In the genomic region with DNA sequence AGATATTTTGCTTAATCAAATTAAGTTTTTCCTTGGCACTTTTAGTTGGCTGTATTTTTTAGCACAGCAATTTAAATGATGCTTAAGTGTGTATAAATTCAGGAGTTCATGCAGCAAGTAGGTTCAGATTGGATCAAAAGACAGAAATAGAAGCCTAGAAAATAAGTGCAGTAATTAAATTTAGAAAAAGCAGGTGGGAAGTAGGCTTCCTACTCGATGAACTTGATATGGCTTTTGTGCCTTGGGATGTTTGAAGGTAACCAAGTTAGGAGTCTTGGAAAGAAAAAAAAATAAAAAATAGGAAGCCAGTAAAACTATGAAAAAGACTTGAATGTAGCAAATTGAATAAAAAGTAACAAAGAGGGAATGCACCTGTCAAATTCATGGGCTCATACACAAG, we compare ENCODE assay signal across 24 cellular contexts.
"Had no signal": no experiment of that assay in that cellular context is flagged by ENCODE, and none has a peak within 500 bp of the region (broad histone marks: within the 10 kb centered on the region; RNA-seq: fewer than 3 reads in every experiment).

No MANE protein-coding gene starts in this region.

- H3K27me3 ChIP-seq: neutrophil, pancreas, right lobe of liver, sigmoid colon, stomach, thyroid gland, transverse colon, upper lobe of right lung, uterus had no signal

- H3K27ac ChIP-seq: neutrophil, pancreas, prostate gland, right lobe of liver, sigmoid colon, stomach, thoracic aorta, thyroid gland, transverse colon, upper lobe of right lung, uterus had no signal

- DNase-seq: naive thymus-derived CD8-positive, alpha-beta T cell; nephron progenitor cell; nucleus accumbens; pancreas; right cardiac atrium; right lobe of liver; sigmoid colon; small intestine; stimulated activated CD4-positive, alpha-beta T cell treated with anti-CD3 and anti-CD28 coated beads, Interleukin-15, amount 100 ng/mL, for 24 hours; stimulated activated CD4-positive, alpha-beta T cell treated with anti-CD3 and anti-CD28 coated beads, Interleukin-2, amount 100 ng/mL, for 24 hours; stimulated activated CD4-positive, alpha-beta T cell treated with anti-CD3 and anti-CD28 coated beads, Interleukin-2, amount 100 ng/mL, for 48 hours; stimulated activated CD4-positive, alpha-beta T cell treated with anti-CD3 and anti-CD28 coated beads, Interleukin-4, amount 100 ng/mL, for 24 hours; stimulated activated naive B cell treated with anti-CD40 and anti-IgM and Interleukin-4, amounts not matched to agents 10 μg/mL and 1 μg/mL and 100 μg/mL, for 72 hours; stimulated activated naive CD4-positive, alpha-beta T cell treated with Interleukin-2 at 50 U/mL for 16 hours; stomach; thyroid gland; transverse colon; upper lobe of right lung; uterus had no signal

- ATAC-seq: naive thymus-derived CD8-positive, alpha-beta T cell; natural killer cell treated with Interleukin-12 subunit alpha and Interleukin-12 subunit beta and Interleukin-15 and Interleukin-18, amount 100 ng/mL, for 72 hours; pancreas; right cardiac atrium; stimulated activated effector memory CD8-positive, alpha-beta T cell treated with anti-CD3 and anti-CD28 coated beads, Interleukin-12 subunit alpha, Interleukin-12 subunit beta, amount 100 ng/mL, for 72 hours; stimulated activated naive B cell treated with anti-CD40 and anti-IgM and Interleukin-4, amounts not matched to agents 10 μg/mL and 1 μg/mL and 100 μg/mL, for 72 hours; upper lobe of right lung had no signal

- H3K4me1 ChIP-seq: pancreas, prostate gland, right lobe of liver, sigmoid colon, stomach, thyroid gland, transverse colon, upper lobe of right lung, uterus had no signal

- H3K36me3 ChIP-seq: neutrophil, pancreas, prostate gland, right lobe of liver, sigmoid colon, stomach, thoracic aorta, thyroid gland, transverse colon, upper lobe of right lung, uterus had no signal

- H3K4me3 ChIP-seq: pancreas, prostate gland, right lobe of liver, sigmoid colon, stomach, thoracic aorta, thyroid gland, transverse colon, upper lobe of right lung, uterus had no signal

- H3K9me3 ChIP-seq: neutrophil, pancreas, prostate gland, right lobe of liver, sigmoid colon, thoracic aorta, thyroid gland, transverse colon, upper lobe of right lung, uterus had no signal
